ENCODE assay signal across 10 cellular contexts in the genomic region with DNA sequence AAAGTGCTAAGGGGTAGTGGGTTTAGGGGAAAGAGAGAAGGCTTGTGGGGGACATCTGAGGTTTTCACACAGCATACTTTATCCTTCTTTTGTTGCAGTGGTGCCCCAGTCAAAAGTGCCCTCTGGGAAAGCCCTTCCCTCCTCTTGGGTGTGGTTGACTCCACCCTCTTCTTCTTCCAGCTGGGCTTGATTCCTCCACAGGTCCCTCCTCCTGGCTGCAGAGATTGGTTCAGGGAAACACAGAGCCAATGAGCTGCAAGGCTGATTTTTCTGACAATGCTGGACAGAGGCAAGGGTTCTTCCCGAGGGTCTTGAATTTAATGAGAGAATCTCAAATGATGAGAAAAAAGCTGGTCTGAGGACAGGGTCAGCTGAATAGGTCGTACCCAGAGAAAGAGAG. TPM values are rescaled to one million over a fixed set of nuclear protein-coding genes. Genes with fewer than 3 reads are reported as not detected.
DNase-seq lines count a peak whose midpoint lies in the region; ATAC-seq, FAIRE-seq and TF ChIP-seq lines count a peak whose summit lies in the region.
"Not testable (repeated sequence)": the region's sequence is repeated elsewhere in the genome, so short reads cannot be mapped to it uniquely, and the experiment has no call there.
"Had no signal": no experiment of that assay in that cellular context is flagged by ENCODE, and none has a peak within 500 bp of the region (broad histone marks: within the 10 kb centered on the region; RNA-seq: fewer than 3 reads in every experiment).

No MANE protein-coding gene starts in this region.

- H3K4me2 ChIP-seq in GM23338; K562 (ENCODE audit: insufficient read depth, low read length): not testable (repeated sequence)

- H3K9me1 ChIP-seq in K562 (ENCODE audit: control insufficient read depth, insufficient read depth, low read length), result not testable (repeated sequence)

- H3K27me3 Mint-ChIP-seq in GM23338 (ENCODE audit: insufficient read depth, low read depth, poor library complexity); WTC11 (ENCODE audit: low read depth): not testable (repeated sequence)

- H4K20me1 ChIP-seq in GM23338 (replicated peaks; ENCODE audit: insufficient read depth); K562 (replicated peaks; ENCODE audit: control insufficient read depth, insufficient read depth, low read length): not testable (repeated sequence)

- not testable (repeated sequence) for H3K9me2 ChIP-seq in GM23338 (ENCODE audit: insufficient read depth)

- not testable (repeated sequence) for H3K36me3 ChIP-seq in GM23338 (ENCODE audit: insufficient read depth); K562 (ENCODE audit: control insufficient read depth, insufficient read depth, low read length); mucosa of descending colon (ENCODE audit: low read depth)

- TF ChIP-seq CTCF in GM23338 (conservative IDR thresholded peaks at IDR 0.05; ENCODE audit: low read depth in 2 of 2); WTC11 (IDR thresholded peaks at IDR 0.05); K562 (IDR thresholded peaks at IDR 0.05 in 2 of 3, conservative IDR thresholded peaks at IDR 0.05 in 1 of 3; ENCODE audit: insufficient read depth in 2 of 3, low read depth in 1 of 3, low read length in 3 of 3); mucosa of descending colon (IDR thresholded peaks at IDR 0.05): not testable (repeated sequence)

- not testable (repeated sequence) for H3K4me1 ChIP-seq in GM23338 (ENCODE audit: insufficient read depth); K562 (replicated peaks in 1 of 2; ENCODE audit: control insufficient read depth in 2 of 2, insufficient read depth in 2 of 2, low read length in 2 of 2); mucosa of descending colon (ENCODE audit: low read depth)

- not testable (repeated sequence) for H3K9me3 Mint-ChIP-seq in GM23338, WTC11

- peak; percentile 36 for ATAC-seq in GM23338
- ATAC-seq in WTC11, result peak; percentile 59
- ATAC-seq in K562, result peak; percentile 59; the same call in 1 of the 3 replicates
- peak; percentile 36 for ATAC-seq in mucosa of descending colon

- H3K4me3 Mint-ChIP-seq in GM23338, WTC11: not testable (repeated sequence)

- not testable (repeated sequence) for H3K27ac Mint-ChIP-seq in GM23338, WTC11

- FAIRE-seq in K562 (lab: Jason Lieb, UNC), result not testable (repeated sequence)

- H3K9me3 ChIP-seq in K562 (replicated peaks; ENCODE audit: control insufficient read depth, insufficient read depth, low read depth, low read length); mucosa of descending colon: not testable (repeated sequence)

- H3K4me1 Mint-ChIP-seq in GM23338, WTC11: not testable (repeated sequence)

- H3K9ac ChIP-seq in K562 (ENCODE audit: insufficient read depth in 1 of 2, low read depth in 2 of 2, low read length in 2 of 2), result not testable (repeated sequence)

- CTCF ChIA-PET in WTC11 (lab: Charles Lee); K562 (lab: Yijun Ruan, JAX; ENCODE audit: low intra/inter-chr PET ratio): not testable (repeated sequence)

- TF ChIP-seq POLR2A in K562 (conservative IDR thresholded peaks at IDR 0.05), result not testable (repeated sequence)

- WGBS in K562 (ENCODE audit: insufficient coverage, low coverage, missing lambda C conversion rate), result no CpG with 5 or more reads among the region's 2 CpGs

- not testable (repeated sequence) for H3K27ac ChIP-seq in GM23338 (ENCODE audit: low read depth); K562 (ENCODE audit: extremely low read depth, low read depth, low read length)

- intact Hi-C loops in K562 (cut with micrococcal nuclease); mucosa of descending colon (cut with DNase I, micrococcal nuclease): not testable (repeated sequence)

- not testable (repeated sequence) for H2AFZ ChIP-seq in GM23338; K562 (ENCODE audit: low read depth, low read length)

- not testable (repeated sequence) for H3K36me3 Mint-ChIP-seq in GM23338 (ENCODE audit: low read depth); WTC11

- H3K79me2 ChIP-seq in GM23338 (replicated peaks; ENCODE audit: insufficient read depth); K562 (ENCODE audit: control insufficient read depth, insufficient read depth, low read length): not testable (repeated sequence)

- TF ChIP-seq EP300 in K562 (IDR thresholded peaks at IDR 0.05; ENCODE audit: low read length), result not testable (repeated sequence)

- in situ Hi-C loops in K562 (cut with MboI), result loop anchor here (25.0 kb wide), 1 partner anchor 1683 kb away; no protein-coding TSS in a partner anchor

- not testable (repeated sequence) for H3K27me3 ChIP-seq in GM23338 (ENCODE audit: insufficient read depth); K562 (ENCODE audit: control insufficient read depth in 2 of 2, insufficient read depth in 2 of 2, low read length in 2 of 2)

- not testable (repeated sequence) for H3K4me3 ChIP-seq in GM23338, K562, mucosa of descending colon

- not testable (repeated sequence) for H3F3A ChIP-seq in GM23338 (replicated peaks; ENCODE audit: low read depth)

- BruUV-seq in K562 (replicated peaks; lab: Mats Ljungman, UMichigan), result not testable (repeated sequence)

- POLR2A ChIA-PET in WTC11 (lab: Charles Lee); K562 (lab: Yijun Ruan, JAX): not testable (repeated sequence)

- DNase-seq in GM23338 (ENCODE audit: low spot score); WTC11 (ENCODE audit: low spot score); K562 (ENCODE audit: extremely low read depth in 1 of 4, low spot score in 3 of 4); mucosa of descending colon: not testable (repeated sequence)

- TF ChIP-seq RAD21 in K562 (CRISPR knock-in tag; conservative IDR thresholded peaks at IDR 0.05 in 1 of 2, IDR thresholded peaks at IDR 0.05 in 1 of 2), result not testable (repeated sequence)

RNA-seq across cellular contexts. Expression of gene SYT15B, which starts 7.4 kb away (rescaled TPM):
- 0.08 and 0.24 TPM in 2 replicates for total RNA-seq in GM23338 (2014; rRNA removed; shearing (Covaris generic))
- polyA plus RNA-seq in GM23338 (2016; fragmentation: Nextera tagmentation; extraction: Ambion mirVana), result 0.08 TPM in 1 of 2 replicates, not detected in the other
- 0.18 to 0.32 TPM (median 0.28 TPM) in 3 replicates for total RNA-seq in WTC11 (2021)
- 0.12 and 0.14 TPM in 2 replicates for total RNA-seq in K562 (2011; cell fraction: chromatin; rRNA removed; ENCODE audit: low replicate concordance)
- not detected in 2 replicates for total RNA-seq in K562 (2011; cell fraction: nucleolus; rRNA removed)
- 0.15 TPM in 2 replicates for total RNA-seq in K562 (2011; cell fraction: nucleoplasm; rRNA removed)
- total RNA-seq in K562 (2014; rRNA removed), result not detected in 2 replicates
- total RNA-seq in K562 (2014; rRNA removed; fragmentation: Illumina TruSeq; extraction: Trizol), result 0.07 TPM in 1 of 2 replicates, not detected in the other
- 0.07 TPM in 1 of 2 replicates, not detected in the other for total RNA-seq in K562 (2015; rRNA removed; fragmentation: Illumina TruSeq; extraction: Trizol)
- 0.18 and 0.22 TPM in 2 replicates for total RNA-seq in K562 (2021)
- polyA plus RNA-seq in K562 (2011; rRNA removed), result not detected in 2 replicates
- polyA plus RNA-seq in K562 (2011; cell fraction: cytosol; rRNA removed), result 0.03 and 0.04 TPM in 2 replicates
- polyA plus RNA-seq in K562 (2011; cell fraction: nucleus; rRNA removed), result not detected in 2 replicates
- 0.04 TPM in 1 of 2 replicates, not detected in the other for polyA plus RNA-seq in K562 (2012)
- not detected in 2 replicates for polyA plus RNA-seq in K562 (2014; fragmentation: Illumina TruSeq; extraction: Trizol)
- not detected for polyA plus RNA-seq in K562 (2014; fragmentation: Nextera tagmentation; extraction: Ambion mirVana)
- polyA plus RNA-seq in K562 (2014; rRNA removed), result not detected in 2 replicates
- polyA minus RNA-seq in K562 (2011; rRNA and poly(A)+ RNA removed), result not detected in 2 replicates
- 0.36 and 0.38 TPM in 2 replicates for polyA minus RNA-seq in K562 (2011; cell fraction: cytosol; rRNA and poly(A)+ RNA removed)
- polyA minus RNA-seq in K562 (2011; cell fraction: nucleus; rRNA and poly(A)+ RNA removed), result not detected in 2 replicates
- 1 to 10 TPM in 1 of 3 donors, under 1 TPM in 2; 0.60 to 1.3 (median 0.98) TPM for total RNA-seq in mucosa of descending colon
- total RNA-seq: B cell, Daoy had no signal
- polyA plus RNA-seq: CD14-positive monocyte; CD4-positive, alpha-beta memory T cell; CD4-positive, CD25-positive, alpha-beta regulatory T cell; CD8-positive, alpha-beta memory T cell had no signal
